ENCODE assay signal across 8 cellular contexts in the genomic region with DNA sequence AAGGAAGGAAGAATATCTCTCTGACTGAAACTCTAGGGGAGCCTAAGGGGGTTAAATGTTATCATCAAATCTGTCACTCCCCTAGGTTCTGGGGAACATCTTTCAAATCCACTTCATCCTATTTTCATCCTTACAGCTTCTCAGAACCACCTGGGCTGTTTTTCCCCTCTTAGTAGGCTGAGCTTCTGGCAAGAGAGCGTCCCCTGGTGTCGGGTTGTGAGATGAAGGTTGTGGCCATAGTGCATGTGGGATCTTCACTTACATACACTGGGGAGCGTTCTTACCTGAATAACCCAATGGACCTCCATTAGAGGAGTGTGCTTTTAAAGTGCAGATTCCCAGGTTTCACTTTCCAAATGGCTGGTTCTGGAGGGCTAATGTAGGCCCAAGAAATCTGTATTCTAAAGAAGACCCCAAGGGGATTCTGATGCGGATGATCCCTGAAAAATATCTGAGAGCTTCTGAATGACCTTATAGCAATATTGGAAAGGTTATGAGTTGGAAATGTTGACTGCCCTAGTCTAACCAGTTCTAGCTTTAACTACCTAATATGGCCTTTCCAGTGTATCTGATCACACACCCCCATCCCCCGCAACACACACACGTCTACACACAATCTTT.
A peak's percentile ranks its signal among the peaks of the same experiment; 100 is the strongest.
DNase-seq lines count a peak whose midpoint lies in the region; ATAC-seq and TF ChIP-seq lines count a peak whose summit lies in the region.

No MANE protein-coding gene starts in this region.

- no peak overlapping the region for H2AFZ ChIP-seq in OCI-LY3 (ENCODE audit: low read depth, low read length)

- no peak overlapping the region for H3K4me3 ChIP-seq in OCI-LY3 (ENCODE audit: low read length)

- no peaks in the 10 kb centered on the region for H3K36me3 ChIP-seq in OCI-LY3 (replicated peaks; ENCODE audit: low read depth, low read length)

- H4K20me1 ChIP-seq in OCI-LY3 (ENCODE audit: insufficient read depth, low read length) = no peaks in the 10 kb centered on the region

- H3K27me3 ChIP-seq in OCI-LY3 (ENCODE audit: low read depth, low read length) = peaks cover 7% of the 10 kb centered on the region; the same call in 1 of the 2 replicates

- intact Hi-C loops in posterior cingulate gyrus (cut with DNase I) = no loop called here

- no peaks in the 10 kb centered on the region for H3K9me3 ChIP-seq in OCI-LY3 (ENCODE audit: insufficient read depth, low read length)

- peaks cover 3% of the 10 kb centered on the region for H3K9me3 Mint-ChIP-seq in activated T-helper 17 cell treated with anti-CD3 and anti-CD28 coated beads, Interleukin-2, amount 50 U/mL, for 72 hours
- peaks cover 0 to 2% (median 0%) of the 10 kb centered on the region in 6 donors for H3K9me3 Mint-ChIP-seq in immature natural killer cell

- DNase-seq in GM13977 (ENCODE audit: low spot score) = no peak
- peak in 2 of 3 donors; percentile 23 to 37 for DNase-seq in immature natural killer cell
- peak; percentile 12 to 33 for DNase-seq in stimulated activated CD8-positive, alpha-beta memory T cell treated with anti-CD3 and anti-CD28 coated beads, Interleukin-2, amount 100 ng/mL, for 1 hour (ENCODE audit: low read depth in 2 of 2)
- no peak for DNase-seq in posterior cingulate gyrus
- no peak for DNase-seq in NCI-H2227 (lab: John Stamatoyannopoulos, UW; ENCODE audit: unreplicated experiment)
- DNase-seq in AG08396 (ENCODE audit: low spot score) = no peak

- H3K36me3 Mint-ChIP-seq in activated T-helper 17 cell treated with anti-CD3 and anti-CD28 coated beads, Interleukin-2, amount 50 U/mL, for 72 hours (ENCODE audit: low read depth) = no peaks in the 10 kb centered on the region
- no peaks in the 10 kb centered on the region for H3K36me3 Mint-ChIP-seq in immature natural killer cell

- H3K4me2 ChIP-seq in OCI-LY3 (ENCODE audit: low read length) = no peak overlapping the region

- no peak overlapping the region for H3K27ac ChIP-seq in OCI-LY3 (ENCODE audit: low read length)

- no peak overlapping the region for H3K27ac Mint-ChIP-seq in activated T-helper 17 cell treated with anti-CD3 and anti-CD28 coated beads, Interleukin-2, amount 50 U/mL, for 72 hours
- H3K27ac Mint-ChIP-seq in immature natural killer cell = no peak overlapping the region

- peak; percentile 67 for ATAC-seq in activated T-helper 17 cell treated with anti-CD3 and anti-CD28 coated beads, Interleukin-2, amount 50 U/mL, for 72 hours (replicated peaks)

- H3K4me1 ChIP-seq in OCI-LY3 (ENCODE audit: low read length) = no peaks in the 10 kb centered on the region

- in situ Hi-C loops in GM13977 (cut with MboI; ENCODE audit: low pct_unique_long_range_greater_than_20kb, low sequenced_read_pairs, unreplicated experiment) = no loop called here

- no peak overlapping the region for H3K4me3 Mint-ChIP-seq in activated T-helper 17 cell treated with anti-CD3 and anti-CD28 coated beads, Interleukin-2, amount 50 U/mL, for 72 hours
- no peak overlapping the region for H3K4me3 Mint-ChIP-seq in immature natural killer cell

- no peaks in the 10 kb centered on the region for H3K27me3 Mint-ChIP-seq in activated T-helper 17 cell treated with anti-CD3 and anti-CD28 coated beads, Interleukin-2, amount 50 U/mL, for 72 hours
- H3K27me3 Mint-ChIP-seq in immature natural killer cell (ENCODE audit: low read depth in 3 of 3) = peaks cover 2 to 12% (median 3%) of the 10 kb centered on the region in 3 donors

- TF ChIP-seq CTCF in GM13977 (IDR thresholded peaks at IDR 0.05; ENCODE audit: extremely low read depth, insufficient read depth, missing control alignments) (peak; percentile 28), OCI-LY3 (IDR thresholded peaks at IDR 0.05; ENCODE audit: low read depth, low read length) (peak; percentile 79)

- no peaks in the 10 kb centered on the region for H3K79me2 ChIP-seq in OCI-LY3 (ENCODE audit: low read length)

- no peak overlapping the region for H3K9ac ChIP-seq in OCI-LY3 (ENCODE audit: low read length)

- peaks cover 5% of the 10 kb centered on the region for H3K4me1 Mint-ChIP-seq in activated T-helper 17 cell treated with anti-CD3 and anti-CD28 coated beads, Interleukin-2, amount 50 U/mL, for 72 hours
- no peaks in the 10 kb centered on the region for H3K4me1 Mint-ChIP-seq in immature natural killer cell

Comparison
In these comparisons a context has a peak if more than half of its experiments do, and no peak if none do; other contexts are left out.
1. DNase-seq: peak in immature natural killer cell (2 of 3) and stimulated activated CD8-positive, alpha-beta memory T cell treated with anti-CD3 and anti-CD28 coated beads, Interleukin-2, amount 100 ng/mL, for 1 hour (2 of 2); none in GM13977 (single experiment), posterior cingulate gyrus (0 of 10), NCI-H2227 (single experiment) and AG08396 (single experiment).